ENCODE assay signal across 6 cellular contexts in the genomic region with DNA sequence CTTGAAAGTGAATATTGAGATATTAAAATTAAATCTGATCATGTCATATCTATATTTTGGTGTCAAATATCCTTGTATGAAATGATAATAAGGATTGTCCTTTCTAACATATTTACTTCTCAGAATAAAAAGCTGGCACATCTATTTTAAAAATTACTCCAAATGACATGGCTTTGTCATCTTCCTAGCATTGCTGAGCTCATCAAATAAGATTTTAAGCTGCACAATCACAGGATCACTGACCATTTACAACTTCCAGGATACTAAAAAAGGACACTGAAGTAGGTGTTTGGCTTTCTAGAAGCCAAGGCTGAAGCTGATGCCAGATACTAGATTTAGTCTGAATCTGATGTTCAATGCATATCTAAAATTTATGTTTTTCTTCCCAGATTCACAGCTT.
"Had no signal": no experiment of that assay in that cellular context is flagged by ENCODE, and none has a peak within 500 bp of the region (broad histone marks: within the 10 kb centered on the region; RNA-seq: fewer than 3 reads in every experiment).

No MANE protein-coding gene starts in this region.

- DNase-seq: GDM1, GF-D8 had no signal

- ATAC-seq: GM12878 had no signal

- FAIRE-seq: GM12878, GM12891, GM12892, GM18507 had no signal

- H3K4me3 ChIP-seq: GM12878 had no signal
